ENCODE assay signal across 18 cellular contexts in the genomic region with DNA sequence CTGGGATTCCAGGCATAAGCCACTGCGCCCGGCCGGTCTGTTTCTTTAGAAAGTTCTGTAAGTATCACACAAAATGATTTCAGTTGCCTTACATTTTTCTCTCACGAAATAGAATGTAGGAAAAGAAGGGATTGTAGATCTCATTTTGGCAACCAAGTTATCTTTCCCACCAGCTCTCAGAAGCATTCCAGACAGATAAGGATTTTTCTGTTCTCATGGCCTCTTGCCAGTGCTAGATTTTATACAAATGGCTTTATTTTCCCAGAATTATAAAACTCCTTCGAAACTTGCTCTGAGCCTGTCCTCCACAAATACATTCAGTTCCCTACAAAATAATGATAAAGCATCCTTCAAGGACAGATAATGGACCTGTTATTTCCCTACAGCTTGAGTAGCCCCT. TPM values are rescaled to one million over a fixed set of nuclear protein-coding genes. Genes with fewer than 3 reads are reported as not detected.
DNase-seq lines count a peak whose midpoint lies in the region; ATAC-seq and TF ChIP-seq lines count a peak whose summit lies in the region.
"Had no signal": no experiment of that assay in that cellular context is flagged by ENCODE, and none has a peak within 500 bp of the region (broad histone marks: within the 10 kb centered on the region; RNA-seq: fewer than 3 reads in every experiment).

No MANE protein-coding gene starts in this region.

- no peaks in the 10 kb centered on the region for H3K27me3 Mint-ChIP-seq in stimulated activated naive CD8-positive, alpha-beta T cell treated with anti-CD3 and anti-CD28 coated beads, Interleukin-15, Interleukin-2, amounts not matched to agents 100 ng/mL and 50 ng/mL, for 24 hours
- H3K27me3 Mint-ChIP-seq in stimulated activated naive CD8-positive, alpha-beta T cell treated with anti-CD3 and anti-CD28 coated beads, Interleukin-15, amount 100 ng/mL, for 72 hours: no peaks in the 10 kb centered on the region
- H3K27me3 Mint-ChIP-seq: CD4-positive, CD25-positive, alpha-beta regulatory T cell had no signal

- TF ChIP-seq CTCF in fibroblast of the aortic adventitia (IDR thresholded peaks at IDR 0.05; ENCODE audit: insufficient read depth, low read length) (no peak), gastroesophageal sphincter (IDR thresholded peaks at IDR 0.05) (no peak)

- ATAC-seq in stimulated activated naive CD8-positive, alpha-beta T cell treated with anti-CD3 and anti-CD28 coated beads, Interleukin-15, amount 100 ng/mL, for 72 hours: no peak
- ATAC-seq in gastroesophageal sphincter: no peak
- ATAC-seq: GM12878, HCT116 had no signal

- H3K36me3 Mint-ChIP-seq in stimulated activated naive CD8-positive, alpha-beta T cell treated with anti-CD3 and anti-CD28 coated beads, Interleukin-15, Interleukin-2, amounts not matched to agents 100 ng/mL and 50 ng/mL, for 24 hours (ENCODE audit: low read depth): peaks cover 49% of the 10 kb centered on the region

- H3K27ac ChIP-seq in gastroesophageal sphincter: no peak overlapping the region
- H3K27ac ChIP-seq: BLaER1 treated with 17β-estradiol and CSF1 and Interleukin-3, amounts not matched to agents 10 nM and 100 nM; GM23248 had no signal

- TF ChIP-seq POLR2A in gastroesophageal sphincter (IDR thresholded peaks at IDR 0.05): no peak

- no peak overlapping the region for H3K4me3 Mint-ChIP-seq in stimulated activated naive CD8-positive, alpha-beta T cell treated with anti-CD3 and anti-CD28 coated beads, Interleukin-15, Interleukin-2, amounts not matched to agents 100 ng/mL and 50 ng/mL, for 24 hours
- no peak overlapping the region for H3K4me3 Mint-ChIP-seq in stimulated activated naive CD8-positive, alpha-beta T cell treated with anti-CD3 and anti-CD28 coated beads, Interleukin-15, amount 100 ng/mL, for 72 hours
- H3K4me3 Mint-ChIP-seq: CD4-positive, CD25-positive, alpha-beta regulatory T cell had no signal

- no peaks in the 10 kb centered on the region for H3K4me1 ChIP-seq in gastroesophageal sphincter

- peaks cover 0 to 97% of the 10 kb centered on the region in 2 donors for H3K36me3 ChIP-seq in gastroesophageal sphincter

- no peak for TF ChIP-seq EP300 in gastroesophageal sphincter (IDR thresholded peaks at IDR 0.05)

- H3K27ac Mint-ChIP-seq in stimulated activated naive CD8-positive, alpha-beta T cell treated with anti-CD3 and anti-CD28 coated beads, Interleukin-15, Interleukin-2, amounts not matched to agents 100 ng/mL and 50 ng/mL, for 24 hours: peak overlapping the region; percentile 0
- no peak overlapping the region for H3K27ac Mint-ChIP-seq in stimulated activated naive CD8-positive, alpha-beta T cell treated with anti-CD3 and anti-CD28 coated beads, Interleukin-15, amount 100 ng/mL, for 72 hours
- H3K27ac Mint-ChIP-seq: CD4-positive, CD25-positive, alpha-beta regulatory T cell had no signal

- peaks cover 26% of the 10 kb centered on the region for H3K4me1 Mint-ChIP-seq in stimulated activated naive CD8-positive, alpha-beta T cell treated with anti-CD3 and anti-CD28 coated beads, Interleukin-15, Interleukin-2, amounts not matched to agents 100 ng/mL and 50 ng/mL, for 24 hours (ENCODE audit: low read depth)
- peaks cover 20% of the 10 kb centered on the region for H3K4me1 Mint-ChIP-seq in stimulated activated naive CD8-positive, alpha-beta T cell treated with anti-CD3 and anti-CD28 coated beads, Interleukin-15, amount 100 ng/mL, for 72 hours

- WGBS in gastroesophageal sphincter (ENCODE audit: low coverage in 1 of 2), 2 donors: 70 to 89% methylated on average over 5 of the region's 5 CpGs

- H3K9me3 Mint-ChIP-seq in stimulated activated naive CD8-positive, alpha-beta T cell treated with anti-CD3 and anti-CD28 coated beads, Interleukin-15, Interleukin-2, amounts not matched to agents 100 ng/mL and 50 ng/mL, for 24 hours: no peaks in the 10 kb centered on the region
- no peaks in the 10 kb centered on the region for H3K9me3 Mint-ChIP-seq in stimulated activated naive CD8-positive, alpha-beta T cell treated with anti-CD3 and anti-CD28 coated beads, Interleukin-15, amount 100 ng/mL, for 72 hours
- H3K9me3 Mint-ChIP-seq: CD4-positive, CD25-positive, alpha-beta regulatory T cell had no signal

- H3K27me3 ChIP-seq in gastroesophageal sphincter: no peaks in the 10 kb centered on the region
- H3K27me3 ChIP-seq: BLaER1 treated with 17β-estradiol and CSF1 and Interleukin-3, amounts not matched to agents 10 nM and 100 nM had no signal

- DNase-seq in stimulated activated naive CD8-positive, alpha-beta T cell treated with anti-CD3 and anti-CD28 coated beads, Interleukin-15, amount 100 ng/mL, for 72 hours: no peak
- DNase-seq in amniotic epithelial cell (ENCODE audit: low read depth) (peak; percentile 81), fibroblast of the aortic adventitia (ENCODE audit: low read depth) (peak; percentile 78), T-helper 2 cell (no peak), NCI-H1048 (lab: John Stamatoyannopoulos, UW) (no peak), NCI-H345 treated with DMSO at 0.1 percent for 48 hours (lab: John Stamatoyannopoulos, UW; ENCODE audit: unreplicated experiment) (no peak)
- DNase-seq: ACHN; Calu3; CD4-positive, CD25-positive, alpha-beta regulatory T cell; DMS 273 treated with DMSO at 0.1 percent for 48 hours; GM23248 had no signal

- no peaks in the 10 kb centered on the region for H3K9me3 ChIP-seq in gastroesophageal sphincter
- H3K9me3 ChIP-seq: BLaER1 treated with 17β-estradiol and CSF1 and Interleukin-3, amounts not matched to agents 10 nM and 100 nM had no signal

- H3K4me3 ChIP-seq in fibroblast of the aortic adventitia (ENCODE audit: low read depth, low read length): no peak overlapping the region
- no peak overlapping the region for H3K4me3 ChIP-seq in gastroesophageal sphincter
- H3K4me3 ChIP-seq: BLaER1 treated with 17β-estradiol and CSF1 and Interleukin-3, amounts not matched to agents 10 nM and 100 nM; GM12878; GM23248 had no signal

RNA-seq across cellular contexts. Expression of a gene that starts 46.9 kb away (rescaled TPM):
- total RNA-seq in fibroblast of the aortic adventitia (ENCODE audit: low replicate concordance) (35.3 and 112 TPM in 2 replicates), gastroesophageal sphincter (10 to 100 TPM; 15.1 to 49.3 (median 24.9) TPM)

RNA-seq across cellular contexts. Expression of a gene that starts 58.3 kb away (rescaled TPM):
- total RNA-seq in fibroblast of the aortic adventitia (ENCODE audit: low replicate concordance) (not detected in 2 replicates), gastroesophageal sphincter (not detected)
- total RNA-seq: A172; Calu3; CD4-positive, CD25-positive, alpha-beta regulatory T cell; Daoy; GM12878; GM23248 had no signal

Comparison
In these comparisons a context has a peak if more than half of its experiments do, and no peak if none do; other contexts are left out.
1. DNase-seq: peak in amniotic epithelial cell (single experiment) and fibroblast of the aortic adventitia (single experiment); none in stimulated activated naive CD8-positive, alpha-beta T cell treated with anti-CD3 and anti-CD28 coated beads, Interleukin-15, amount 100 ng/mL, for 72 hours (0 of 2), T-helper 2 cell (0 of 5), NCI-H1048 (single experiment) and NCI-H345 treated with DMSO at 0.1 percent for 48 hours (single experiment).